ENCODE assay signal across 14 cellular contexts in genomic region chr10:3198900-3199299, GRCh38. TPM values are rescaled to one million over a fixed set of nuclear protein-coding genes. Genes with fewer than 3 reads are reported as not detected.
DNase-seq lines count a peak whose midpoint lies in the region; ATAC-seq and TF ChIP-seq lines count a peak whose summit lies in the region.
"Had no signal": no experiment of that assay in that cellular context is flagged by ENCODE, and none has a peak within 500 bp of the region (broad histone marks: within the 10 kb centered on the region; RNA-seq: fewer than 3 reads in every experiment).

No MANE protein-coding gene starts in this region.

- H3K4ac ChIP-seq in mesenchymal stem cell (ENCODE audit: low read depth in 1 of 2, low read length in 2 of 2), result no peak overlapping the region

- H3K27ac Mint-ChIP-seq in activated T-helper 1 cell treated with anti-CD3 and anti-CD28 coated beads, Interleukin-12 subunit alpha, Interleukin-12 subunit beta, Interleukin-2, Interleukin-4 antibody, amounts not matched to agents 30 ng/mL and 10 ng/mL and 1 ng/mL, durations not matched to agents 14 hours and 24 hours and 36 hours, result peak overlapping the region; percentile 40
- H3K27ac Mint-ChIP-seq: H9 had no signal

- intact Hi-C loops in Right ventricle myocardium inferior (cut with DNase I) (loop anchor here (5.0 kb wide), 1 partner anchor 1463 kb away; no protein-coding TSS in a partner anchor), heart right ventricle (cut with DNase I) (loop anchor here in 8 of 10 donors (5.0 to 10.0 kb wide), 5 partner anchors 1456 to 1576 kb away; no protein-coding TSS in a partner anchor)
- intact Hi-C loops in activated T-helper 1 cell treated with anti-CD3 and anti-CD28 coated beads, Interleukin-12 subunit alpha, Interleukin-12 subunit beta, Interleukin-2, Interleukin-4 antibody, amounts not matched to agents 30 ng/mL and 10 ng/mL and 1 ng/mL, durations not matched to agents 14 hours and 24 hours and 36 hours (cut with micrococcal nuclease), result loop anchor here (5.0 kb wide), 1 partner anchor 933 kb away; no protein-coding TSS in a partner anchor

- peak overlapping the region in 1 of 2 experiments; percentile 67 for H2BK12ac ChIP-seq in mesenchymal stem cell (ENCODE audit: low read length in 2 of 2)

- WGBS in heart right ventricle, 2 donors, result 95 to 97% methylated on average over 7 of the region's 7 CpGs
- WGBS in mesenchymal stem cell, result 91% methylated on average over 7 of the region's 7 CpGs

- no peak overlapping the region for H3K4me3 Mint-ChIP-seq in activated T-helper 1 cell treated with anti-CD3 and anti-CD28 coated beads, Interleukin-12 subunit alpha, Interleukin-12 subunit beta, Interleukin-2, Interleukin-4 antibody, amounts not matched to agents 30 ng/mL and 10 ng/mL and 1 ng/mL, durations not matched to agents 14 hours and 24 hours and 36 hours
- H3K4me3 Mint-ChIP-seq: H9 had no signal

- H3K9me3 Mint-ChIP-seq in activated T-helper 1 cell treated with anti-CD3 and anti-CD28 coated beads, Interleukin-12 subunit alpha, Interleukin-12 subunit beta, Interleukin-2, Interleukin-4 antibody, amounts not matched to agents 30 ng/mL and 10 ng/mL and 1 ng/mL, durations not matched to agents 14 hours and 24 hours and 36 hours, result no peaks in the 10 kb centered on the region
- H3K9me3 Mint-ChIP-seq: H9 had no signal

- no peak overlapping the region for H3K14ac ChIP-seq in mesenchymal stem cell (ENCODE audit: low read length in 2 of 2)

- H3K36me3 ChIP-seq in heart right ventricle (no peaks in the 10 kb centered on the region), mesenchymal stem cell (ENCODE audit: control insufficient read depth in 1 of 2, insufficient read depth in 2 of 2, low read depth in 1 of 2, low read length in 2 of 2) (peaks cover 0 to 2% of the 10 kb centered on the region in 2 experiments)
- H3K36me3 ChIP-seq: BE2C had no signal

- H3K18ac ChIP-seq in mesenchymal stem cell (ENCODE audit: low read depth in 1 of 2, low read length in 2 of 2), result peak overlapping the region in 1 of 2 experiments; percentile 48

- H3K23ac ChIP-seq in mesenchymal stem cell (ENCODE audit: low read length in 2 of 2), result no peak overlapping the region

- peak overlapping the region; percentile 18 for H4K91ac ChIP-seq in mesenchymal stem cell (ENCODE audit: low read length)

- no peak overlapping the region for H2BK5ac ChIP-seq in mesenchymal stem cell (ENCODE audit: low read depth, low read length, poor library complexity, severe bottlenecking)

- ATAC-seq in Right ventricle myocardium inferior, result no peak
- no peak for ATAC-seq in heart right ventricle
- no peak for ATAC-seq in HG03342 (IDR thresholded peaks at IDR 0.05; ENCODE audit: unreplicated experiment)
- no peak for ATAC-seq in HG03025 (IDR thresholded peaks at IDR 0.05; ENCODE audit: low FRiP score, unreplicated experiment)

- no peak overlapping the region for H3K27ac ChIP-seq in heart right ventricle
- H3K27ac ChIP-seq in mesenchymal stem cell (ENCODE audit: low read length, poor library complexity, severe bottlenecking), result no peak overlapping the region
- H3K27ac ChIP-seq: C4-2B had no signal

- H2AFZ ChIP-seq in mesenchymal stem cell (ENCODE audit: low read depth, low read length), result no peak overlapping the region

- no peak overlapping the region for H3K9ac ChIP-seq in mesenchymal stem cell (ENCODE audit: low read length)

- no peak for TF ChIP-seq CTCF in heart right ventricle (IDR thresholded peaks at IDR 0.05)

- no peak overlapping the region for H3K4me2 ChIP-seq in mesenchymal stem cell (ENCODE audit: low read length, poor library complexity, severe bottlenecking)

- peaks cover 24% of the 10 kb centered on the region for H3K4me1 Mint-ChIP-seq in activated T-helper 1 cell treated with anti-CD3 and anti-CD28 coated beads, Interleukin-12 subunit alpha, Interleukin-12 subunit beta, Interleukin-2, Interleukin-4 antibody, amounts not matched to agents 30 ng/mL and 10 ng/mL and 1 ng/mL, durations not matched to agents 14 hours and 24 hours and 36 hours (ENCODE audit: low read depth)

- DNase-seq in Right ventricle myocardium inferior (ENCODE audit: missing footprints) (peak; percentile 64), heart right ventricle (no peak), mesenchymal stem cell (no peak), cerebellum (ENCODE audit: low spot score) (no peak)
- DNase-seq in activated T-helper 1 cell treated with anti-CD3 and anti-CD28 coated beads, Interleukin-12 subunit alpha, Interleukin-12 subunit beta, Interleukin-2, Interleukin-4 antibody, amounts not matched to agents 30 ng/mL and 10 ng/mL and 1 ng/mL, durations not matched to agents 14 hours and 24 hours and 36 hours (ENCODE audit: low spot score), result no peak
- DNase-seq: BE2C; CD4-positive, alpha-beta memory T cell; DMS79; GDM1; GOT3; H9 had no signal

- no peaks in the 10 kb centered on the region for H3K36me3 Mint-ChIP-seq in activated T-helper 1 cell treated with anti-CD3 and anti-CD28 coated beads, Interleukin-12 subunit alpha, Interleukin-12 subunit beta, Interleukin-2, Interleukin-4 antibody, amounts not matched to agents 30 ng/mL and 10 ng/mL and 1 ng/mL, durations not matched to agents 14 hours and 24 hours and 36 hours (ENCODE audit: low read depth)
- H3K36me3 Mint-ChIP-seq: CD4-positive, alpha-beta memory T cell had no signal

- H2BK15ac ChIP-seq in mesenchymal stem cell (ENCODE audit: low read depth, poor library complexity, severe bottlenecking), result no peak overlapping the region

- no peak overlapping the region for H4K8ac ChIP-seq in mesenchymal stem cell (ENCODE audit: low read length)

- peaks cover 85% of the 10 kb centered on the region for H3K27me3 Mint-ChIP-seq in activated T-helper 1 cell treated with anti-CD3 and anti-CD28 coated beads, Interleukin-12 subunit alpha, Interleukin-12 subunit beta, Interleukin-2, Interleukin-4 antibody, amounts not matched to agents 30 ng/mL and 10 ng/mL and 1 ng/mL, durations not matched to agents 14 hours and 24 hours and 36 hours (ENCODE audit: insufficient read depth)

- H3K4me1 ChIP-seq in heart right ventricle (peaks cover 3 to 17% (median 9%) of the 10 kb centered on the region in 9 donors), mesenchymal stem cell (ENCODE audit: control insufficient read depth, insufficient read depth, low read depth, low read length) (peaks cover 23% of the 10 kb centered on the region)
- H3K4me1 ChIP-seq: BE2C had no signal

- no peak overlapping the region for H2BK120ac ChIP-seq in mesenchymal stem cell (ENCODE audit: low read depth, low read length)

- H3K4me3 ChIP-seq in heart right ventricle, result no peak overlapping the region
- H3K4me3 ChIP-seq in mesenchymal stem cell (ENCODE audit: insufficient read depth in 1 of 2, low read depth in 1 of 2, low read length in 2 of 2), result no peak overlapping the region

- peak overlapping the region; percentile 33 for H2AK5ac ChIP-seq in mesenchymal stem cell (ENCODE audit: low read length, severe bottlenecking)

- H3K79me1 ChIP-seq in mesenchymal stem cell (replicated peaks; ENCODE audit: low read length, poor library complexity, severe bottlenecking), result no peaks in the 10 kb centered on the region

- H3K9me3 ChIP-seq in heart right ventricle (no peaks in the 10 kb centered on the region), mesenchymal stem cell (ENCODE audit: control insufficient read depth, low read length) (no peaks in the 10 kb centered on the region)
- H3K9me3 ChIP-seq: BE2C had no signal

- H3K27me3 ChIP-seq in heart right ventricle, result peaks cover 0 to 21% (median 0%) of the 10 kb centered on the region in 7 donors
- H3K27me3 ChIP-seq in mesenchymal stem cell (ENCODE audit: control insufficient read depth in 1 of 2, insufficient read depth in 1 of 2, low read length in 2 of 2), result peaks cover 6 to 31% of the 10 kb centered on the region in 2 experiments

RNA-seq across cellular contexts. Expression of gene PITRM1, which starts 26.3 kb away (rescaled TPM):
- total RNA-seq in Right ventricle myocardium inferior (91.1 TPM), heart right ventricle (100 to 1,000 TPM in 2 of 10 donors, 10 to 100 TPM in 8; 67.9 to 107 (median 83.2) TPM), cerebellum (53.3 TPM)
- polyA plus RNA-seq in heart right ventricle, result 10 to 100 TPM; 61.8 to 69.2 TPM
- total RNA-seq in activated T-helper 1 cell treated with anti-CD3 and anti-CD28 coated beads, Interleukin-12 subunit alpha, Interleukin-12 subunit beta, Interleukin-2, Interleukin-4 antibody, amounts not matched to agents 30 ng/mL and 10 ng/mL and 1 ng/mL, durations not matched to agents 14 hours and 24 hours and 36 hours, result 76.3 and 80.4 TPM in 2 replicates
- 53.6 TPM for polyA plus RNA-seq in mesenchymal stem cell (2013, experiment 1 of 2)
- polyA plus RNA-seq in mesenchymal stem cell (2013, experiment 2 of 2), result 50.9 TPM
